Comparison of ENCODE assay signal across 1 cellular context in genomic region chr11:118791015-118791960, GRCh38.
TF ChIP-seq lines count a peak whose summit lies in the region.

TSS of gene DDX6 (minus strand) at chr11:118791164. CDS start at chr11:118786251, 4,913 bp downstream.

TF ChIP-seq in HEK293, 187 proteins besides CTCF, POLR2A, EP300 and RAD21 (continued from another document and continues in another):
- TF ChIP-seq ZNF513 (tag by site-specific recombination; IDR thresholded peaks at IDR 0.05) (no peak), ZNF248 (tag by site-specific recombination; IDR thresholded peaks at IDR 0.05) (no peak), SP3 (tag by site-specific recombination; IDR thresholded peaks at IDR 0.05) (peak; percentile 76), ZNF366 (tag by site-specific recombination; conservative IDR thresholded peaks at IDR 0.05) (peak; percentile 89), OVOL3 (tag by site-specific recombination; IDR thresholded peaks at IDR 0.05) (no peak), ZNF518A (tag by site-specific recombination; conservative IDR thresholded peaks at IDR 0.05; ENCODE audit: low read depth) (no peak), ZNF155 (tag by site-specific recombination; IDR thresholded peaks at IDR 0.05) (no peak), KLF10 (tag by site-specific recombination; IDR thresholded peaks at IDR 0.05) (no peak), ZNF548 (tag by site-specific recombination; IDR thresholded peaks at IDR 0.05) (no peak), ZNF544 (tag by site-specific recombination; IDR thresholded peaks at IDR 0.05) (no peak), ZNF747 (tag by site-specific recombination; IDR thresholded peaks at IDR 0.05) (no peak), ZNF571 (tag by site-specific recombination; IDR thresholded peaks at IDR 0.05) (no peak), GFI1B (tag by site-specific recombination; IDR thresholded peaks at IDR 0.05) (no peak), KLF8 (tag by site-specific recombination; IDR thresholded peaks at IDR 0.05) (peak; percentile 39; the same call in 1 of the 2 replicates), ZBTB26 (tag by site-specific recombination; optimal IDR thresholded peaks at IDR 0.05) (peak; percentile 96), ZBTB8A (tag by site-specific recombination; IDR thresholded peaks at IDR 0.05) (peak; percentile 96), KLF7 (tag by site-specific recombination; IDR thresholded peaks at IDR 0.05; ENCODE audit: borderline replicate concordance) (no peak), ZNF416 (tag by site-specific recombination; IDR thresholded peaks at IDR 0.05) (no peak), WT1 (tag by site-specific recombination; IDR thresholded peaks at IDR 0.05) (peak; percentile 21; the same call in 1 of the 2 replicates), ZNF398 (tag by site-specific recombination; IDR thresholded peaks at IDR 0.05) (peak; percentile 67), ZSCAN30 (tag by site-specific recombination; IDR thresholded peaks at IDR 0.05) (no peak; the same call in 1 of the 2 replicates), ZBTB20 (tag by site-specific recombination; IDR thresholded peaks at IDR 0.05) (peak; percentile 39; the same call in 1 of the 2 replicates), ZNF211 (tag by site-specific recombination; IDR thresholded peaks at IDR 0.05; ENCODE audit: low read depth) (no peak), ZNF521 (tag by site-specific recombination; IDR thresholded peaks at IDR 0.05) (no peak), ZNF18 (tag by site-specific recombination; IDR thresholded peaks at IDR 0.05) (no peak), ZNF24 (tag by site-specific recombination; IDR thresholded peaks at IDR 0.05) (0 out of 2 replicates have a peak, but pooled peaks have one; percentile 22), PATZ1 (tag by site-specific recombination; IDR thresholded peaks at IDR 0.05) (no peak; the same call in 1 of the 2 replicates), ZNF280D (tag by site-specific recombination; IDR thresholded peaks at IDR 0.05) (no peak), ZNF843 (tag by site-specific recombination; IDR thresholded peaks at IDR 0.05) (no peak), ZNF529 (tag by site-specific recombination; IDR thresholded peaks at IDR 0.05; ENCODE audit: insufficient replicate concordance) (no peak), ZNF10 (tag by site-specific recombination; IDR thresholded peaks at IDR 0.05) (no peak), ZNF266 (tag by site-specific recombination; IDR thresholded peaks at IDR 0.05; ENCODE audit: low read depth) (no peak), AEBP2 (tag by site-specific recombination; IDR thresholded peaks at IDR 0.05; ENCODE audit: borderline replicate concordance) (no peak), REST (tag by site-specific recombination; IDR thresholded peaks at IDR 0.05) (no peak), ZFP37 (tag by site-specific recombination; IDR thresholded peaks at IDR 0.05) (peak; percentile 71; the same call in 1 of the 2 replicates), ZNF112 (tag by site-specific recombination; IDR thresholded peaks at IDR 0.05) (no peak)
